In genomic region chr18:5498452-5498851, GRCh38 we compare ENCODE assay signal across 40 cellular contexts.
"Had no signal": no experiment of that assay in that cellular context is flagged by ENCODE, and none has a peak within 500 bp of the region (broad histone marks: within the 10 kb centered on the region; RNA-seq: fewer than 3 reads in every experiment).

No MANE protein-coding gene starts in this region.

- H3K4me3 Mint-ChIP-seq: activated naive CD4-positive, alpha-beta T cell treated with anti-CD3 and anti-CD28 coated beads for 36 hours; activated naive CD4-positive, alpha-beta T cell treated with anti-CD3 and anti-CD28 coated beads, Interleukin-2, amount 10 ng/mL, durations not matched to agents 7 days and 5 days; activated naive CD4-positive, alpha-beta T cell treated with anti-CD3 and anti-CD28 coated beads, Interleukin-2, amount 50 U/mL, for 24 hours; activated naive CD8-positive, alpha-beta T cell; activated naive CD8-positive, alpha-beta T cell treated with anti-CD3 and anti-CD28 coated beads for 36 hours; activated naive CD8-positive, alpha-beta T cell treated with anti-CD3 and anti-CD28 coated beads, Interleukin-2, amount 10 ng/mL, durations not matched to agents 7 days and 5 days; activated naive CD8-positive, alpha-beta T cell treated with anti-CD3 and anti-CD28 coated beads, Interleukin-2, amount 50 U/mL, for 24 hours; activated T-cell treated with anti-CD3 and anti-CD28 coated beads, Interleukin-2, amount 50 U/mL, for 24 hours; activated T-cell treated with anti-CD3 and anti-CD28 coated beads, Interleukin-2, amount 50 U/mL, for 4 hours; activated T-cell treated with anti-CD3 and anti-CD28 coated beads, Interleukin-2, amount 50 U/mL, for 72 hours; activated T-helper 1 cell treated with anti-CD3 and anti-CD28 coated beads, Interleukin-12 subunit alpha, Interleukin-12 subunit beta, Interleukin-2, Interleukin-4 antibody, amounts not matched to agents 30 ng/mL and 10 ng/mL and 1 ng/mL, durations not matched to agents 14 hours and 24 hours and 36 hours; activated T-helper 17 cell treated with anti-CD3 and anti-CD28 coated beads, Interleukin-2, amount 50 U/mL, for 72 hours; central memory CD8-positive, alpha-beta T cell had no signal

- DNase-seq: activated effector memory CD4-positive, alpha-beta T cell treated with anti-CD3 and anti-CD28 coated beads, Interleukin-2, amount 50 U/mL, for 16 hours; activated effector memory CD4-positive, alpha-beta T cell treated with Interleukin-2 at 50 U/mL for 16 hours; activated gamma-delta T cell; activated gamma-delta T cell treated with Interleukin-2 at 50 U/mL for 16 hours; activated naive CD4-positive, alpha-beta T cell; activated naive CD4-positive, alpha-beta T cell treated with anti-CD3 and anti-CD28 coated beads for 36 hours; activated naive CD4-positive, alpha-beta T cell treated with anti-CD3 and anti-CD28 coated beads, Interleukin-2, amount 10 ng/mL, durations not matched to agents 7 days and 5 days; activated naive CD4-positive, alpha-beta T cell treated with anti-CD3 and anti-CD28 coated beads, Interleukin-2, amount 50 U/mL, for 16 hours; activated naive CD4-positive, alpha-beta T cell treated with Interleukin-2 at 50 U/mL for 16 hours; activated naive CD8-positive, alpha-beta T cell treated with anti-CD3 and anti-CD28 coated beads for 36 hours; activated naive CD8-positive, alpha-beta T cell treated with anti-CD3 and anti-CD28 coated beads, Interleukin-2, amount 10 ng/mL, durations not matched to agents 7 days and 5 days; activated naive CD8-positive, alpha-beta T cell treated with anti-CD3 and anti-CD28 coated beads, Interleukin-2, amount 50 U/mL, for 24 hours; activated T-cell treated with anti-CD3 and anti-CD28 coated beads, Interleukin-2, amount 50 U/mL, for 1 hour; activated T-cell treated with anti-CD3 and anti-CD28 coated beads, Interleukin-2, amount 50 U/mL, for 24 hours; activated T-cell treated with anti-CD3 and anti-CD28 coated beads, Interleukin-2, amount 50 U/mL, for 4 hours; activated T-cell treated with anti-CD3 and anti-CD28 coated beads, Interleukin-2, amount 50 U/mL, for 48 hours; activated T-cell treated with anti-CD3 and anti-CD28 coated beads, Interleukin-2, amount 50 U/mL, for 72 hours; adrenal gland; amniotic stem cell; amygdala; anterior cingulate cortex; aorta; body of pancreas; brain microvascular endothelial cell; caudate nucleus; central memory CD4-positive, alpha-beta T cell; cerebellar nuclear complex had no signal

- H3K27me3 ChIP-seq: adrenal gland, ascending aorta, body of pancreas, brain microvascular endothelial cell, breast epithelium, cardiac muscle cell had no signal

- H3K4me3 ChIP-seq: adrenal gland, ascending aorta, body of pancreas, breast epithelium, cardiac muscle cell had no signal

- H3K36me3 ChIP-seq: adrenal gland, ascending aorta, brain microvascular endothelial cell, breast epithelium, cardiac muscle cell had no signal

- H3K36me3 Mint-ChIP-seq: activated naive CD4-positive, alpha-beta T cell treated with anti-CD3 and anti-CD28 coated beads, Interleukin-2, amount 10 ng/mL, durations not matched to agents 7 days and 5 days; activated naive CD4-positive, alpha-beta T cell treated with anti-CD3 and anti-CD28 coated beads, Interleukin-2, amount 50 U/mL, for 24 hours; activated naive CD4-positive, alpha-beta T cell treated with anti-CD3 and anti-CD28 coated beads, Interleukin-2, amount 50 U/mL, for 72 hours; activated naive CD8-positive, alpha-beta T cell; activated naive CD8-positive, alpha-beta T cell treated with anti-CD3 and anti-CD28 coated beads for 36 hours; activated naive CD8-positive, alpha-beta T cell treated with anti-CD3 and anti-CD28 coated beads, Interleukin-2, amount 10 ng/mL, durations not matched to agents 7 days and 5 days; brain had no signal

- H3K4me1 ChIP-seq: ascending aorta, body of pancreas, breast epithelium had no signal

- H3K9me3 Mint-ChIP-seq: activated naive CD4-positive, alpha-beta T cell treated with anti-CD3 and anti-CD28 coated beads for 36 hours; activated naive CD4-positive, alpha-beta T cell treated with anti-CD3 and anti-CD28 coated beads, Interleukin-2, amount 10 ng/mL, durations not matched to agents 7 days and 5 days; activated naive CD4-positive, alpha-beta T cell treated with anti-CD3 and anti-CD28 coated beads, Interleukin-2, amount 50 U/mL, for 24 hours; activated naive CD4-positive, alpha-beta T cell treated with anti-CD3 and anti-CD28 coated beads, Interleukin-2, amount 50 U/mL, for 72 hours; activated naive CD8-positive, alpha-beta T cell treated with anti-CD3 and anti-CD28 coated beads for 36 hours; activated naive CD8-positive, alpha-beta T cell treated with anti-CD3 and anti-CD28 coated beads, Interleukin-2, amount 10 ng/mL, durations not matched to agents 7 days and 5 days; activated naive CD8-positive, alpha-beta T cell treated with anti-CD3 and anti-CD28 coated beads, Interleukin-2, amount 50 U/mL, for 24 hours; activated T-cell treated with anti-CD3 and anti-CD28 coated beads, Interleukin-2, amount 50 U/mL, for 24 hours; activated T-cell treated with anti-CD3 and anti-CD28 coated beads, Interleukin-2, amount 50 U/mL, for 4 hours; activated T-cell treated with anti-CD3 and anti-CD28 coated beads, Interleukin-2, amount 50 U/mL, for 72 hours; activated T-helper 1 cell treated with anti-CD3 and anti-CD28 coated beads, Interleukin-12 subunit alpha, Interleukin-12 subunit beta, Interleukin-2, Interleukin-4 antibody, amounts not matched to agents 30 ng/mL and 10 ng/mL and 1 ng/mL, durations not matched to agents 14 hours and 24 hours and 36 hours; activated T-helper 17 cell treated with anti-CD3 and anti-CD28 coated beads, Interleukin-2, amount 50 U/mL, for 72 hours; activated T-helper 2 cell treated with anti-CD3 and anti-CD28 coated beads, Interferon-gamma antibody, Interleukin-2, Interleukin-4, amounts not matched to agents 10 μg/mL and 5 μg/mL and 100 μg/mL, durations not matched to agents 14 hours and 24 hours and 36 hours; brain; central memory CD8-positive, alpha-beta T cell had no signal

- H3K27ac ChIP-seq: adrenal gland, ascending aorta, body of pancreas, brain microvascular endothelial cell, breast epithelium, cardiac muscle cell had no signal

- H3K4me1 Mint-ChIP-seq: activated naive CD4-positive, alpha-beta T cell treated with anti-CD3 and anti-CD28 coated beads, Interleukin-2, amount 10 ng/mL, durations not matched to agents 7 days and 5 days; activated naive CD4-positive, alpha-beta T cell treated with anti-CD3 and anti-CD28 coated beads, Interleukin-2, amount 50 U/mL, for 24 hours; activated naive CD8-positive, alpha-beta T cell treated with anti-CD3 and anti-CD28 coated beads for 36 hours; activated naive CD8-positive, alpha-beta T cell treated with anti-CD3 and anti-CD28 coated beads, Interleukin-2, amount 10 ng/mL, durations not matched to agents 7 days and 5 days; activated naive CD8-positive, alpha-beta T cell treated with anti-CD3 and anti-CD28 coated beads, Interleukin-2, amount 50 U/mL, for 24 hours; activated T-helper 17 cell treated with anti-CD3 and anti-CD28 coated beads, Interleukin-2, amount 50 U/mL, for 72 hours; central memory CD8-positive, alpha-beta T cell had no signal

- H3K9me3 ChIP-seq: adrenal gland, ascending aorta, body of pancreas, breast epithelium had no signal

- H3K27ac Mint-ChIP-seq: activated naive CD4-positive, alpha-beta T cell treated with anti-CD3 and anti-CD28 coated beads for 36 hours; activated naive CD4-positive, alpha-beta T cell treated with anti-CD3 and anti-CD28 coated beads, Interleukin-2, amount 10 ng/mL, durations not matched to agents 7 days and 5 days; activated naive CD4-positive, alpha-beta T cell treated with anti-CD3 and anti-CD28 coated beads, Interleukin-2, amount 50 U/mL, for 24 hours; activated naive CD4-positive, alpha-beta T cell treated with anti-CD3 and anti-CD28 coated beads, Interleukin-2, amount 50 U/mL, for 72 hours; activated naive CD8-positive, alpha-beta T cell; activated naive CD8-positive, alpha-beta T cell treated with anti-CD3 and anti-CD28 coated beads for 36 hours; activated naive CD8-positive, alpha-beta T cell treated with anti-CD3 and anti-CD28 coated beads, Interleukin-2, amount 10 ng/mL, durations not matched to agents 7 days and 5 days; activated naive CD8-positive, alpha-beta T cell treated with anti-CD3 and anti-CD28 coated beads, Interleukin-2, amount 50 U/mL, for 24 hours; activated T-cell treated with anti-CD3 and anti-CD28 coated beads, Interleukin-2, amount 50 U/mL, for 24 hours; activated T-cell treated with anti-CD3 and anti-CD28 coated beads, Interleukin-2, amount 50 U/mL, for 72 hours; activated T-helper 1 cell treated with anti-CD3 and anti-CD28 coated beads, Interleukin-12 subunit alpha, Interleukin-12 subunit beta, Interleukin-2, Interleukin-4 antibody, amounts not matched to agents 30 ng/mL and 10 ng/mL and 1 ng/mL, durations not matched to agents 14 hours and 24 hours and 36 hours; activated T-helper 17 cell treated with anti-CD3 and anti-CD28 coated beads, Interleukin-2, amount 50 U/mL, for 72 hours; activated T-helper 2 cell treated with anti-CD3 and anti-CD28 coated beads, Interferon-gamma antibody, Interleukin-2, Interleukin-4, amounts not matched to agents 10 μg/mL and 5 μg/mL and 100 μg/mL, durations not matched to agents 14 hours and 24 hours and 36 hours had no signal

- H3K27me3 Mint-ChIP-seq: activated naive CD8-positive, alpha-beta T cell; brain had no signal

- ATAC-seq: activated naive CD4-positive, alpha-beta T cell treated with anti-CD3 and anti-CD28 coated beads, Interleukin-2, amount 50 U/mL, for 72 hours; activated naive CD8-positive, alpha-beta T cell treated with anti-CD3 and anti-CD28 coated beads, Interleukin-2, amount 50 U/mL, for 24 hours; activated T-cell treated with anti-CD3 and anti-CD28 coated beads, Interleukin-2, amount 50 U/mL, for 4 hours; activated T-cell treated with anti-CD3 and anti-CD28 coated beads, Interleukin-2, amount 50 U/mL, for 72 hours; activated T-helper 17 cell treated with anti-CD3 and anti-CD28 coated beads, Interleukin-2, amount 50 U/mL, for 72 hours; body of pancreas had no signal

- FAIRE-seq: astrocyte, bronchial epithelial cell had no signal
